ENCODE assay signal across 9 cellular contexts in the genomic region with DNA sequence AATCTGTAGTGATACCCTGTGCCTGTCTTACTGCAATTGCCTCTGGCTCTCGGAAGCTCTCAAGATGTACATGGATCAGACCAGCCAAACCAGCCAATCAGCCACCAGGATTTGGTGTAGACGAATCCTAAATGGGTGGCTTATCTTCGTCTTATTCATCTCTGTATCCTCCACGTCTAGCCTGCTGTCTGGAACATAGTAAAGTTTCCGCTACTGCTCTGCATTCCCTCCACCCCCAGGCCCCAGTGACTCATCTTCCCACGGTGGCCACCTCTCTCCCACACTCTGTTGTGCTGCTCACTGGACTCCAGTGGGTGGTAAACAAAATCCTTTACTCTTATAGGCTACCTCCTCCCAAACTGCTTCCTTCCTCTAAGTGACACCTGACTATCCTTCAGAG. TPM values are rescaled to one million over a fixed set of nuclear protein-coding genes. Genes with fewer than 3 reads are reported as not detected.
DNase-seq lines count a peak whose midpoint lies in the region; ATAC-seq and TF ChIP-seq lines count a peak whose summit lies in the region.
"Had no signal": no experiment of that assay in that cellular context is flagged by ENCODE, and none has a peak within 500 bp of the region (broad histone marks: within the 10 kb centered on the region; RNA-seq: fewer than 3 reads in every experiment).

No MANE protein-coding gene starts in this region.

- in situ Hi-C loops in gastrocnemius medialis (cut with MboI; ENCODE audit: low sequenced_read_pairs in 4 of 4), result no loop called here

- peaks cover 19% of the 10 kb centered on the region for H3K36me3 Mint-ChIP-seq in activated naive CD8-positive, alpha-beta T cell treated with anti-CD3 and anti-CD28 coated beads, Interleukin-2, amount 10 ng/mL, durations not matched to agents 7 days and 5 days
- peaks cover 23% of the 10 kb centered on the region for H3K36me3 Mint-ChIP-seq in mesothelial cell of epicardium

- H3K9me3 ChIP-seq in SJSA1 (replicated peaks) (no peaks in the 10 kb centered on the region), gastrocnemius medialis (no peaks in the 10 kb centered on the region), colonic mucosa (no peaks in the 10 kb centered on the region)
- H3K9me3 ChIP-seq: upper lobe of left lung had no signal

- H3K27ac ChIP-seq in SJSA1 (no peak overlapping the region), gastrocnemius medialis (no peak overlapping the region), colonic mucosa (no peak overlapping the region)
- H3K27ac ChIP-seq: upper lobe of left lung had no signal

- H3K27me3 ChIP-seq in SJSA1 (replicated peaks) (no peaks in the 10 kb centered on the region), gastrocnemius medialis (no peaks in the 10 kb centered on the region), colonic mucosa (no peaks in the 10 kb centered on the region)
- H3K27me3 ChIP-seq: upper lobe of left lung had no signal

- no peak for TF ChIP-seq POLR2A in gastrocnemius medialis (IDR thresholded peaks at IDR 0.05)

- H3K9ac ChIP-seq in colonic mucosa (ENCODE audit: low read depth in 2 of 2, low read length in 2 of 2), result no peak overlapping the region

- DNase-seq in AG20443 (ENCODE audit: low spot score) (peak; percentile 73), SJSA1 (ENCODE audit: low read depth in 1 of 2, low spot score in 2 of 2) (peak; percentile 12 to 46), mesothelial cell of epicardium (ENCODE audit: low spot score in 2 of 2, unreplicated experiment in 2 of 2) (no peak), superior temporal gyrus (ENCODE audit: extremely low spot score) (peak; percentile 12), gastrocnemius medialis (no peak), colonic mucosa (no peak), NCI-H2196 (lab: John Stamatoyannopoulos, UW; ENCODE audit: unreplicated experiment) (no peak)
- DNase-seq in activated naive CD8-positive, alpha-beta T cell treated with anti-CD3 and anti-CD28 coated beads, Interleukin-2, amount 10 ng/mL, durations not matched to agents 7 days and 5 days, result no peak

- peak overlapping the region; percentile 84 for H3K27ac Mint-ChIP-seq in activated naive CD8-positive, alpha-beta T cell treated with anti-CD3 and anti-CD28 coated beads, Interleukin-2, amount 10 ng/mL, durations not matched to agents 7 days and 5 days
- peak overlapping the region; percentile 77 for H3K27ac Mint-ChIP-seq in mesothelial cell of epicardium

- no peak for TF ChIP-seq CTCF in mesothelial cell of epicardium (IDR thresholded peaks at IDR 0.05; ENCODE audit: unreplicated experiment)
- no peak for TF ChIP-seq CTCF in gastrocnemius medialis (IDR thresholded peaks at IDR 0.05 in 4 of 5, conservative IDR thresholded peaks at IDR 0.05 in 1 of 5)
- no peak for TF ChIP-seq CTCF in colonic mucosa (IDR thresholded peaks at IDR 0.05)

- H3K4me1 Mint-ChIP-seq in activated naive CD8-positive, alpha-beta T cell treated with anti-CD3 and anti-CD28 coated beads, Interleukin-2, amount 10 ng/mL, durations not matched to agents 7 days and 5 days, result peaks cover 20% of the 10 kb centered on the region
- H3K4me1 Mint-ChIP-seq in mesothelial cell of epicardium, result peaks cover 22% of the 10 kb centered on the region

- no peaks in the 10 kb centered on the region for H3K9me3 Mint-ChIP-seq in activated naive CD8-positive, alpha-beta T cell treated with anti-CD3 and anti-CD28 coated beads, Interleukin-2, amount 10 ng/mL, durations not matched to agents 7 days and 5 days
- H3K9me3 Mint-ChIP-seq in mesothelial cell of epicardium, result peaks cover 28% of the 10 kb centered on the region

- H3K36me3 ChIP-seq in SJSA1 (no peaks in the 10 kb centered on the region), gastrocnemius medialis (no peaks in the 10 kb centered on the region), colonic mucosa (no peaks in the 10 kb centered on the region)
- H3K36me3 ChIP-seq: upper lobe of left lung had no signal

- H3K4me1 ChIP-seq in SJSA1 (replicated peaks) (no peaks in the 10 kb centered on the region), gastrocnemius medialis (no peaks in the 10 kb centered on the region), colonic mucosa (no peaks in the 10 kb centered on the region)
- H3K4me1 ChIP-seq: upper lobe of left lung had no signal

- POLR2A ChIA-PET in activated naive CD8-positive, alpha-beta T cell treated with anti-CD3 and anti-CD28 coated beads, Interleukin-2, amount 10 ng/mL, durations not matched to agents 7 days and 5 days (lab: Charles Lee), result interaction anchor here (0.8 to 1.6 kb wide), 3 partner anchors 22 to 36 kb away, joined by 3 to 4 read pairs (median 3); no protein-coding TSS in a partner anchor

- intact Hi-C loops in gastrocnemius medialis (cut with DNase I; ENCODE audit: low total_unique reads) (no loop called here), colonic mucosa (cut with DNase I) (no loop called here)

- no peaks in the 10 kb centered on the region for H3K27me3 Mint-ChIP-seq in activated naive CD8-positive, alpha-beta T cell treated with anti-CD3 and anti-CD28 coated beads, Interleukin-2, amount 10 ng/mL, durations not matched to agents 7 days and 5 days
- H3K27me3 Mint-ChIP-seq in mesothelial cell of epicardium (ENCODE audit: low read depth), result no peaks in the 10 kb centered on the region

- peak; percentile 53 for ATAC-seq in activated naive CD8-positive, alpha-beta T cell treated with anti-CD3 and anti-CD28 coated beads, Interleukin-2, amount 10 ng/mL, durations not matched to agents 7 days and 5 days (ENCODE audit: low read depth)
- ATAC-seq in gastrocnemius medialis, result no peak

- no peak overlapping the region for H3K4me3 ChIP-seq in SJSA1
- no peak overlapping the region for H3K4me3 ChIP-seq in gastrocnemius medialis
- no peak overlapping the region for H3K4me3 ChIP-seq in colonic mucosa
- H3K4me3 ChIP-seq: upper lobe of left lung had no signal

- H3K4me3 Mint-ChIP-seq in activated naive CD8-positive, alpha-beta T cell treated with anti-CD3 and anti-CD28 coated beads, Interleukin-2, amount 10 ng/mL, durations not matched to agents 7 days and 5 days, result no peak overlapping the region
- no peak overlapping the region for H3K4me3 Mint-ChIP-seq in mesothelial cell of epicardium

RNA-seq across cellular contexts. Expression of gene SEPTIN6, which starts 37.8 kb away (rescaled TPM):
- 12.9 and 21.2 TPM in 2 replicates for total RNA-seq in SJSA1 (2014; rRNA removed; shearing (Covaris generic))
- 100 to 1,000 TPM; 257 to 274 TPM for total RNA-seq in activated naive CD8-positive, alpha-beta T cell treated with anti-CD3 and anti-CD28 coated beads, Interleukin-2, amount 10 ng/mL, durations not matched to agents 7 days and 5 days
- total RNA-seq in mesothelial cell of epicardium (57.6 to 62.7 TPM (median 58.1 TPM) in 3 replicates), gastrocnemius medialis (10 to 100 TPM in 1 of 4 donors, 1 to 10 TPM in 3; 1.2 to 11.1 (median 3.5) TPM), colonic mucosa (10 to 100 TPM in 1 of 2 donors, 1 to 10 TPM in 1; 9.4 to 21.2 TPM)

RNA-seq across cellular contexts. Expression of gene NKRF, which starts 48.9 kb away (rescaled TPM):
- 3.1 and 4.7 TPM in 2 replicates for total RNA-seq in SJSA1 (2014; rRNA removed; shearing (Covaris generic))
- 10 to 100 TPM; 14.3 to 14.4 TPM for total RNA-seq in activated naive CD8-positive, alpha-beta T cell treated with anti-CD3 and anti-CD28 coated beads, Interleukin-2, amount 10 ng/mL, durations not matched to agents 7 days and 5 days
- total RNA-seq in mesothelial cell of epicardium (11.0 to 11.6 TPM (median 11.0 TPM) in 3 replicates), gastrocnemius medialis (1 to 10 TPM; 2.5 to 5.1 (median 4.3) TPM), colonic mucosa (1 to 10 TPM; 6.0 to 8.9 TPM)

Comparison
In these comparisons a context has a peak if more than half of its experiments do, and no peak if none do; other contexts are left out.
1. DNase-seq: peak in AG20443 (single experiment), SJSA1 (2 of 2) and superior temporal gyrus (single experiment); none in activated naive CD8-positive, alpha-beta T cell treated with anti-CD3 and anti-CD28 coated beads, Interleukin-2, amount 10 ng/mL, durations not matched to agents 7 days and 5 days (single experiment), mesothelial cell of epicardium (0 of 2), gastrocnemius medialis (0 of 2), colonic mucosa (single experiment) and NCI-H2196 (single experiment).